In genomic region chrX:1537716-1538090, GRCh38 we compare ENCODE assay signal across 9 cellular contexts. TPM values are rescaled to one million over a fixed set of nuclear protein-coding genes. Genes with fewer than 3 reads are reported as not detected.
A peak's percentile ranks its signal among the peaks of the same experiment; 100 is the strongest.
DNase-seq lines count a peak whose midpoint lies in the region; ATAC-seq and TF ChIP-seq lines count a peak whose summit lies in the region.
"Not testable (repeated sequence)": the region's sequence is repeated elsewhere in the genome, so short reads cannot be mapped to it uniquely, and the experiment has no call there.
"Had no signal": no experiment of that assay in that cellular context is flagged by ENCODE, and none has a peak within 500 bp of the region (broad histone marks: within the 10 kb centered on the region; RNA-seq: fewer than 3 reads in every experiment).

No MANE protein-coding gene starts in this region.

- H4K20me1 ChIP-seq in Loucy (ENCODE audit: insufficient read depth, low read length, poor library complexity, severe bottlenecking): peaks cover 14% of the 10 kb centered on the region

- POLR2A ChIA-PET in CD8-positive, alpha-beta memory T cell (lab: Charles Lee): not testable (repeated sequence)

- not testable (repeated sequence) for H3K9me3 ChIP-seq in CD8-positive, alpha-beta memory T cell (ENCODE audit: low read length); Loucy (ENCODE audit: insufficient read depth, low read depth, low read length); transverse colon

- not testable (repeated sequence) for H3K36me3 ChIP-seq in CD8-positive, alpha-beta memory T cell (ENCODE audit: insufficient read depth, low read length); Loucy (ENCODE audit: insufficient read depth, low read length); transverse colon

- TF ChIP-seq POLR2A in transverse colon (IDR thresholded peaks at IDR 0.05): not testable (repeated sequence)

- peaks cover 12% of the 10 kb centered on the region for H3K4me1 ChIP-seq in CD8-positive, alpha-beta memory T cell (ENCODE audit: insufficient read depth, low read length)
- not testable (repeated sequence) for H3K4me1 ChIP-seq in Loucy (ENCODE audit: insufficient read depth, low read length, poor library complexity, severe bottlenecking); transverse colon

- peak overlapping the region; percentile 91 for H3K27ac ChIP-seq in CD8-positive, alpha-beta memory T cell (ENCODE audit: low read depth, low read length)
- H3K27ac ChIP-seq in transverse colon: peak overlapping the region; percentile 75 to 81 (median 78)

- TF ChIP-seq CTCF in Loucy (conservative IDR thresholded peaks at IDR 0.05; ENCODE audit: low read length); transverse colon (IDR thresholded peaks at IDR 0.05): not testable (repeated sequence)

- peak overlapping the region; percentile 90 for H3K9ac ChIP-seq in Loucy (ENCODE audit: low read depth, low read length, poor library complexity, severe bottlenecking)

- not testable (repeated sequence) for DNase-seq in CD8-positive, alpha-beta memory T cell; T-helper 2 cell treated with Interferon-gamma antibody and Interleukin-4, amounts not matched to agents 5 μg/mL and 100 μg/mL, for 36 hours (ENCODE audit: low spot score); activated naive CD4-positive, alpha-beta T cell treated with anti-CD3 and anti-CD28 coated beads for 36 hours; memory B cell (ENCODE audit: low spot score in 2 of 2); transverse colon
- DNase-seq in posterior vena cava (ENCODE audit: low spot score): peak; percentile 16

- H3K27ac Mint-ChIP-seq in CD8-positive, alpha-beta memory T cell: peak overlapping the region; percentile 95 to 100 (median 99)
- peak overlapping the region; percentile 100 for H3K27ac Mint-ChIP-seq in T-helper 2 cell treated with Interferon-gamma antibody and Interleukin-4, amounts not matched to agents 5 μg/mL and 100 μg/mL, for 36 hours
- H3K27ac Mint-ChIP-seq in activated naive CD4-positive, alpha-beta T cell treated with anti-CD3 and anti-CD28 coated beads for 36 hours: peak overlapping the region; percentile 97
- H3K27ac Mint-ChIP-seq in dendritic cell treated with granulocyte-macrophage colony-stimulating factor and Interleukin-4, amounts not matched to agents 40 ng/mL and 50 ng/mL, for 4 days: peak overlapping the region; percentile 88
- peak overlapping the region; percentile 94 for H3K27ac Mint-ChIP-seq in memory B cell

- H3K79me2 ChIP-seq in Loucy (ENCODE audit: insufficient read depth, low read length): peaks cover 34% of the 10 kb centered on the region

- CTCF ChIA-PET in CD8-positive, alpha-beta memory T cell (lab: Charles Lee); activated naive CD4-positive, alpha-beta T cell treated with anti-CD3 and anti-CD28 coated beads for 36 hours (lab: Charles Lee): not testable (repeated sequence)

- peaks cover 0 to 32% (median 0%) of the 10 kb centered on the region in 3 donors for H3K36me3 Mint-ChIP-seq in CD8-positive, alpha-beta memory T cell
- H3K36me3 Mint-ChIP-seq in T-helper 2 cell treated with Interferon-gamma antibody and Interleukin-4, amounts not matched to agents 5 μg/mL and 100 μg/mL, for 36 hours (ENCODE audit: low read depth): peaks cover 24% of the 10 kb centered on the region
- not testable (repeated sequence) for H3K36me3 Mint-ChIP-seq in activated naive CD4-positive, alpha-beta T cell treated with anti-CD3 and anti-CD28 coated beads for 36 hours (ENCODE audit: low read depth); dendritic cell treated with granulocyte-macrophage colony-stimulating factor and Interleukin-4, amounts not matched to agents 40 ng/mL and 50 ng/mL, for 4 days (ENCODE audit: low read depth); memory B cell

- not testable (repeated sequence) for ATAC-seq in memory B cell (ENCODE audit: low read depth)

- intact Hi-C loops in activated naive CD4-positive, alpha-beta T cell treated with anti-CD3 and anti-CD28 coated beads for 36 hours (cut with micrococcal nuclease): loop anchor here (1.0 to 5.0 kb wide), 10 partner anchors 33 to 330 kb away; partner anchors contain the start of gene SLC25A6
- intact Hi-C loops in dendritic cell treated with granulocyte-macrophage colony-stimulating factor and Interleukin-4, amounts not matched to agents 40 ng/mL and 50 ng/mL, for 4 days (cut with micrococcal nuclease): loop anchor here (1.0 to 5.0 kb wide), 3 partner anchors 35 to 83 kb away; no protein-coding TSS in a partner anchor
- intact Hi-C loops in posterior vena cava (cut with DNase I); transverse colon (cut with DNase I; ENCODE audit: low total_unique reads): not testable (repeated sequence)

- peak overlapping the region; percentile 59 for H3K4me2 ChIP-seq in Loucy (ENCODE audit: low read depth, low read length, poor library complexity, severe bottlenecking)

- H3F3A ChIP-seq in Loucy (ENCODE audit: low read depth): not testable (repeated sequence)

- in situ Hi-C loops in transverse colon (cut with MboI; ENCODE audit: low pct_ligation_motif_present in 1 of 4, low pct_unique_long_range_greater_than_20kb in 1 of 4, low sequenced_read_pairs in 3 of 4): not testable (repeated sequence)

- H3K27me3 ChIP-seq in CD8-positive, alpha-beta memory T cell (ENCODE audit: insufficient read depth, low read length, poor library complexity, severe bottlenecking); Loucy (ENCODE audit: insufficient read depth, low read length, poor library complexity, severe bottlenecking); transverse colon: not testable (repeated sequence)

- TF ChIP-seq EP300 in transverse colon (IDR thresholded peaks at IDR 0.05; ENCODE audit: low read depth): not testable (repeated sequence)

- peak overlapping the region; percentile 95 to 100 (median 98) for H3K4me3 Mint-ChIP-seq in CD8-positive, alpha-beta memory T cell
- H3K4me3 Mint-ChIP-seq in T-helper 2 cell treated with Interferon-gamma antibody and Interleukin-4, amounts not matched to agents 5 μg/mL and 100 μg/mL, for 36 hours: peak overlapping the region; percentile 99
- peak overlapping the region; percentile 91 for H3K4me3 Mint-ChIP-seq in activated naive CD4-positive, alpha-beta T cell treated with anti-CD3 and anti-CD28 coated beads for 36 hours
- H3K4me3 Mint-ChIP-seq in dendritic cell treated with granulocyte-macrophage colony-stimulating factor and Interleukin-4, amounts not matched to agents 40 ng/mL and 50 ng/mL, for 4 days: peak overlapping the region; percentile 76
- peak overlapping the region; percentile 97 for H3K4me3 Mint-ChIP-seq in memory B cell

- WGBS in transverse colon (ENCODE audit: low coverage in 1 of 2), 2 donors: 75% methylated on average over 7 of the region's 7 CpGs; no CpG with 5 or more reads in 1 of the 2 donors

- not testable (repeated sequence) for H3K9me2 ChIP-seq in Loucy (replicated peaks; ENCODE audit: low read depth, low read length)

- peaks cover 11 to 13% (median 12%) of the 10 kb centered on the region in 3 donors for H3K4me1 Mint-ChIP-seq in CD8-positive, alpha-beta memory T cell
- peaks cover 14% of the 10 kb centered on the region for H3K4me1 Mint-ChIP-seq in T-helper 2 cell treated with Interferon-gamma antibody and Interleukin-4, amounts not matched to agents 5 μg/mL and 100 μg/mL, for 36 hours (ENCODE audit: low read depth)
- H3K4me1 Mint-ChIP-seq in activated naive CD4-positive, alpha-beta T cell treated with anti-CD3 and anti-CD28 coated beads for 36 hours (ENCODE audit: low read depth): peaks cover 15% of the 10 kb centered on the region
- peaks cover 37% of the 10 kb centered on the region for H3K4me1 Mint-ChIP-seq in dendritic cell treated with granulocyte-macrophage colony-stimulating factor and Interleukin-4, amounts not matched to agents 40 ng/mL and 50 ng/mL, for 4 days (ENCODE audit: low read depth)
- peaks cover 12% of the 10 kb centered on the region for H3K4me1 Mint-ChIP-seq in memory B cell

- not testable (repeated sequence) for H2AFZ ChIP-seq in Loucy (ENCODE audit: low read length)

- not testable (repeated sequence) for H3K9me3 Mint-ChIP-seq in CD8-positive, alpha-beta memory T cell; T-helper 2 cell treated with Interferon-gamma antibody and Interleukin-4, amounts not matched to agents 5 μg/mL and 100 μg/mL, for 36 hours; activated naive CD4-positive, alpha-beta T cell treated with anti-CD3 and anti-CD28 coated beads for 36 hours; dendritic cell treated with granulocyte-macrophage colony-stimulating factor and Interleukin-4, amounts not matched to agents 40 ng/mL and 50 ng/mL, for 4 days; memory B cell

- not testable (repeated sequence) for H3K27me3 Mint-ChIP-seq in CD8-positive, alpha-beta memory T cell; T-helper 2 cell treated with Interferon-gamma antibody and Interleukin-4, amounts not matched to agents 5 μg/mL and 100 μg/mL, for 36 hours (ENCODE audit: low read depth); activated naive CD4-positive, alpha-beta T cell treated with anti-CD3 and anti-CD28 coated beads for 36 hours (ENCODE audit: low read depth); dendritic cell treated with granulocyte-macrophage colony-stimulating factor and Interleukin-4, amounts not matched to agents 40 ng/mL and 50 ng/mL, for 4 days; memory B cell

- H3K4me3 ChIP-seq in CD8-positive, alpha-beta memory T cell (ENCODE audit: low read length): peak overlapping the region; percentile 99
- H3K4me3 ChIP-seq in Loucy (ENCODE audit: low read length, poor library complexity, severe bottlenecking): peak overlapping the region; percentile 80
- H3K4me3 ChIP-seq in transverse colon: peak overlapping the region in 1 of 4 donors; percentile 47

RNA-seq across cellular contexts. Expression of gene P2RY8, which starts 0.7 kb away (rescaled TPM):
- 10 to 100 TPM; 47.1 to 50.1 TPM for total RNA-seq in CD8-positive, alpha-beta memory T cell
- 302 TPM for polyA plus RNA-seq in CD8-positive, alpha-beta memory T cell
- 10 to 100 TPM in 1 of 2 experiments, 1 to 10 TPM in 1; 9.8 to 10.6 TPM for total RNA-seq in activated naive CD4-positive, alpha-beta T cell treated with anti-CD3 and anti-CD28 coated beads for 36 hours
- total RNA-seq in posterior vena cava (1 to 10 TPM; 1.4 to 2.8 TPM), transverse colon (1 to 10 TPM in 2 of 4 donors, under 1 TPM in 1, not detected in 1; 0.55 to 6.0 (median 3.0) TPM)
- total RNA-seq: pulmonary artery endothelial cell had no signal

RNA-seq across cellular contexts. Expression of gene AKAP17A, which starts 53.7 kb away (rescaled TPM):
- total RNA-seq in CD8-positive, alpha-beta memory T cell: 10 to 100 TPM; 73.0 to 74.5 TPM
- 52.1 TPM for polyA plus RNA-seq in CD8-positive, alpha-beta memory T cell
- total RNA-seq in activated naive CD4-positive, alpha-beta T cell treated with anti-CD3 and anti-CD28 coated beads for 36 hours: 10 to 100 TPM; 59.2 to 60.5 TPM
- 10 to 100 TPM; 20.8 to 23.0 TPM for total RNA-seq in posterior vena cava
- total RNA-seq in transverse colon: 100 to 1,000 TPM in 2 of 4 donors, 10 to 100 TPM in 2; 53.7 to 134 (median 97.7) TPM

Comparison
In these comparisons a context has a peak if more than half of its experiments do, and no peak if none do; other contexts are left out.
1. RNA of gene P2RY8, which starts 0.7 kb away (total RNA-seq): 47.1 to 50.1 TPM in CD8-positive, alpha-beta memory T cell; 9.8 to 10.6 TPM in activated naive CD4-positive, alpha-beta T cell treated with anti-CD3 and anti-CD28 coated beads for 36 hours, 0.55 to 6.0 TPM in transverse colon and 1.4 to 2.8 TPM in posterior vena cava; every median in the first group is over 4 times any median in the second.
2. Peak in every context shown above with its lines, with median percentiles within 50 percentile points of each other: H3K27ac Mint-ChIP-seq and H3K4me3 Mint-ChIP-seq.